1 cellular context compared by ENCODE assay signal in genomic region chr7:30478349-30479228, GRCh38.
A peak's percentile ranks its signal among the peaks of the same experiment; 100 is the strongest.
TF ChIP-seq lines count a peak whose summit lies in the region.

TSS of gene NOD1 (minus strand) at chr7:30478784. CDS start at chr7:30456921, 21,863 bp downstream.

TF ChIP-seq in K562, 482 proteins besides CTCF, POLR2A, EP300 and RAD21 (continued from another document):
- TF ChIP-seq ZBTB40 (IDR thresholded peaks at IDR 0.05) (0 out of 2 replicates have a peak, but pooled peaks have one; percentile 35), ZBTB40 (CRISPR knock-in tag; IDR thresholded peaks at IDR 0.05) (no peak), EP400 (IDR thresholded peaks at IDR 0.05) (peak; percentile 51), ELF1 (tag; IDR thresholded peaks at IDR 0.05) (peak; percentile 19; the same call in 1 of the 2 replicates), PTBP1 (IDR thresholded peaks at IDR 0.05; ENCODE audit: low read depth, low read length) (no peak), CTCFL (IDR thresholded peaks at IDR 0.05; ENCODE audit: borderline replicate concordance, insufficient read depth, low read depth, low read length, poor library complexity, severe bottlenecking) (no peak), SP1 (CRISPR knock-in tag; IDR thresholded peaks at IDR 0.05) (0 out of 2 replicates have a peak, but pooled peaks have one; percentile 23), ZNF282 (CRISPR knock-in tag; IDR thresholded peaks at IDR 0.05) (no peak), NFIC (IDR thresholded peaks at IDR 0.05) (0 out of 2 replicates have a peak, but pooled peaks have one; percentile 27), FOXA1 (IDR thresholded peaks at IDR 0.05; ENCODE audit: borderline replicate concordance) (no peak), NKRF (IDR thresholded peaks at IDR 0.05; ENCODE audit: borderline replicate concordance) (no peak)
- TF ChIP-seq, protein P1, sequence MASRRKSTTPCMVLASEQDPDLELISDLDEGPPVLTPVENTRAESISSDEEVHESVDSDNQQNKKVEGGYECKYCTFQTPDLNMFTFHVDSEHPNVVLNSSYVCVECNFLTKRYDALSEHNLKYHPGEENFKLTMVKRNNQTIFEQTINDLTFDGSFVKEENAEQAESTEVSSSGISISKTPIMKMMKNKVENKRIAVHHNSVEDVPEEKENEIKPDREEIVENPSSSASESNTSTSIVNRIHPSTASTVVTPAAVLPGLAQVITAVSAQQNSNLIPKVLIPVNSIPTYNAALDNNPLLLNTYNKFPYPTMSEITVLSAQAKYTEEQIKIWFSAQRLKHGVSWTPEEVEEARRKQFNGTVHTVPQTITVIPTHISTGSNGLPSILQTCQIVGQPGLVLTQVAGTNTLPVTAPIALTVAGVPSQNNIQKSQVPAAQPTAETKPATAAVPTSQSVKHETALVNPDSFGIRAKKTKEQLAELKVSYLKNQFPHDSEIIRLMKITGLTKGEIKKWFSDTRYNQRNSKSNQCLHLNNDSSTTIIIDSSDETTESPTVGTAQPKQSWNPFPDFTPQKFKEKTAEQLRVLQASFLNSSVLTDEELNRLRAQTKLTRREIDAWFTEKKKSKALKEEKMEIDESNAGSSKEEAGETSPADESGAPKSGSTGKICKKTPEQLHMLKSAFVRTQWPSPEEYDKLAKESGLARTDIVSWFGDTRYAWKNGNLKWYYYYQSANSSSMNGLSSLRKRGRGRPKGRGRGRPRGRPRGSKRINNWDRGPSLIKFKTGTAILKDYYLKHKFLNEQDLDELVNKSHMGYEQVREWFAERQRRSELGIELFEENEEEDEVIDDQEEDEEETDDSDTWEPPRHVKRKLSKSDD (conservative IDR thresholded peaks at IDR 0.05; ENCODE audit: low read length), result no peak
- TF ChIP-seq, protein P2, sequence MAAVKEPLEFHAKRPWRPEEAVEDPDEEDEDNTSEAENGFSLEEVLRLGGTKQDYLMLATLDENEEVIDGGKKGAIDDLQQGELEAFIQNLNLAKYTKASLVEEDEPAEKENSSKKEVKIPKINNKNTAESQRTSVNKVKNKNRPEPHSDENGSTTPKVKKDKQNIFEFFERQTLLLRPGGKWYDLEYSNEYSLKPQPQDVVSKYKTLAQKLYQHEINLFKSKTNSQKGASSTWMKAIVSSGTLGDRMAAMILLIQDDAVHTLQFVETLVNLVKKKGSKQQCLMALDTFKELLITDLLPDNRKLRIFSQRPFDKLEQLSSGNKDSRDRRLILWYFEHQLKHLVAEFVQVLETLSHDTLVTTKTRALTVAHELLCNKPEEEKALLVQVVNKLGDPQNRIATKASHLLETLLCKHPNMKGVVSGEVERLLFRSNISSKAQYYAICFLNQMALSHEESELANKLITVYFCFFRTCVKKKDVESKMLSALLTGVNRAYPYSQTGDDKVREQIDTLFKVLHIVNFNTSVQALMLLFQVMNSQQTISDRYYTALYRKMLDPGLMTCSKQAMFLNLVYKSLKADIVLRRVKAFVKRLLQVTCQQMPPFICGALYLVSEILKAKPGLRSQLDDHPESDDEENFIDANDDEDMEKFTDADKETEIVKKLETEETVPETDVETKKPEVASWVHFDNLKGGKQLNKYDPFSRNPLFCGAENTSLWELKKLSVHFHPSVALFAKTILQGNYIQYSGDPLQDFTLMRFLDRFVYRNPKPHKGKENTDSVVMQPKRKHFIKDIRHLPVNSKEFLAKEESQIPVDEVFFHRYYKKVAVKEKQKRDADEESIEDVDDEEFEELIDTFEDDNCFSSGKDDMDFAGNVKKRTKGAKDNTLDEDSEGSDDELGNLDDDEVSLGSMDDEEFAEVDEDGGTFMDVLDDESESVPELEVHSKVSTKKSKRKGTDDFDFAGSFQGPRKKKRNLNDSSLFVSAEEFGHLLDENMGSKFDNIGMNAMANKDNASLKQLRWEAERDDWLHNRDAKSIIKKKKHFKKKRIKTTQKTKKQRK (IDR thresholded peaks at IDR 0.05; ENCODE audit: borderline replicate concordance, low read depth, low read length), result no peak
- TF ChIP-seq, protein P3, sequence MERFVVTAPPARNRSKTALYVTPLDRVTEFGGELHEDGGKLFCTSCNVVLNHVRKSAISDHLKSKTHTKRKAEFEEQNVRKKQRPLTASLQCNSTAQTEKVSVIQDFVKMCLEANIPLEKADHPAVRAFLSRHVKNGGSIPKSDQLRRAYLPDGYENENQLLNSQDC (CRISPR knock-in tag; IDR thresholded peaks at IDR 0.05), result no peak
TF ChIP-seq in K562: peak in this region for 115.
